20 cellular contexts compared by ENCODE assay signal in the genomic region with DNA sequence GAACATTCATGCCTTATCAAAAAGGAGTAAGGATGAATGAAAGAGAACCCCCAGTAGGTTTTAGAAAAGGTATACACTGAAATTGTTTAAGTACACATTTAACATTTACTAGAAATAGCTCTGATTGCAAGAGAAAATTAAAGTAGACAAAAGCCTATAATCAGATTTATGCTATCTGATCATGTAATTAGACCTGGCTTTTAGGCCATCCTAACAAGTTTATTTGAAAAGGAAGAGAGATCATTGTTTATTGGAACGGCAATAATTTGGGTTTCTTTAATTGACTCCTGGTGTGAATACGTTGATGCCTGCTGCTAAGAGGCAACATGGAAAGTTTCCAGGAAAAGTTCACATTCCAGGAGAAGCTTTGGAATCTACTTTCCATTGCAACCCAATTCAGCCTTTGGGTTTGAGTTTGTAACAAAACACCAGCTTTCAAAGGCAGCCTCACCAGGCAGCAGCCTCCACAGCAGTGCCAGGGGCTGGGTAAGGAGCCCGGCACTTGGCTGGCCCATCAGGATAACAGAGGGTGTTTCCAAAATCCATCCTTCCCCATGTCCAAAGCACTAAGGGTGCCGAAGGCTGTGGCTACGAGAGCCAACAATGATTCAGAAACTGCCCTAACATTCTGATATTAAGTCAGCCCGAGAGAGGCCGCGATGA. TPM values are rescaled to one million over a fixed set of nuclear protein-coding genes. Genes with fewer than 3 reads are reported as not detected.
DNase-seq lines count a peak whose midpoint lies in the region; ATAC-seq, FAIRE-seq and TF ChIP-seq lines count a peak whose summit lies in the region.
"Had no signal": no experiment of that assay in that cellular context is flagged by ENCODE, and none has a peak within 500 bp of the region (broad histone marks: within the 10 kb centered on the region; RNA-seq: fewer than 3 reads in every experiment).

No MANE protein-coding gene starts in this region.

- H4K8ac ChIP-seq in mesendoderm (ENCODE audit: low read depth, low read length) = no peak overlapping the region

- no peak overlapping the region for H3K4ac ChIP-seq in mesendoderm (ENCODE audit: low read depth, low read length)

- no peak overlapping the region for H2BK5ac ChIP-seq in mesendoderm (ENCODE audit: low read length)

- peak; percentile 30 for DNase-seq in left ventricle myocardium superior
- no peak for DNase-seq in cardiac septum (ENCODE audit: low spot score)
- peak; percentile 90 for DNase-seq in astrocyte of the hippocampus (ENCODE audit: low read depth, low spot score)
- peak; percentile 65 for DNase-seq in mesendoderm
- DNase-seq in middle frontal gyrus (ENCODE audit: extremely low spot score, low spot score) = no peak
- DNase-seq in GM12892 (ENCODE audit: insufficient read length) = no peak
- no peak for DNase-seq in kidney glomerular epithelial cell (lab: John Stamatoyannopoulos, UW)
- DNase-seq: Calu3; effector memory CD8-positive, alpha-beta T cell; islet precursor cell; naive B cell; NCI-H1436; stimulated activated naive B cell treated with anti-CD40 and anti-IgM and Interleukin-4, amounts not matched to agents 10 μg/mL and 1 μg/mL and 100 μg/mL, for 72 hours; SW 1271; WERI-Rb-1 had no signal

- WGBS in mesendoderm (ENCODE audit: extremely low coverage, insufficient coverage, low lambda C conversion rate) = no CpG with 5 or more reads among the region's 8 CpGs

- H3K18ac ChIP-seq in mesendoderm (ENCODE audit: low read length) = no peak overlapping the region

- intact Hi-C loops in left ventricle myocardium superior (cut with micrococcal nuclease) = no loop called here
- intact Hi-C loops in cardiac septum (cut with DNase I) = no loop called here

- no peaks in the 10 kb centered on the region for H3K27me3 ChIP-seq in mesendoderm (ENCODE audit: insufficient read depth, low read length, poor library complexity)

- H3K56ac ChIP-seq in mesendoderm (ENCODE audit: low read length) = no peak overlapping the region

- H3K4me1 ChIP-seq in mesendoderm (ENCODE audit: control insufficient read depth, low read depth, low read length) = peaks cover 4% of the 10 kb centered on the region

- no peak overlapping the region for H2AK5ac ChIP-seq in mesendoderm (ENCODE audit: low read length)

- no peak overlapping the region for H4K5ac ChIP-seq in mesendoderm (ENCODE audit: low read length)

- no peaks in the 10 kb centered on the region for H3K79me1 ChIP-seq in mesendoderm (ENCODE audit: low read length)

- ATAC-seq in left ventricle myocardium superior (peak; percentile 41), GM19467 (IDR thresholded peaks at IDR 0.05; ENCODE audit: unreplicated experiment) (no peak)
- ATAC-seq: effector memory CD8-positive, alpha-beta T cell; sciatic nerve; stimulated activated naive B cell treated with anti-CD40 and anti-IgM and Interleukin-4, amounts not matched to agents 10 μg/mL and 1 μg/mL and 100 μg/mL, for 72 hours had no signal

- no peak overlapping the region for H3K9ac ChIP-seq in mesendoderm (ENCODE audit: low read length)

- H3K4me2 ChIP-seq in mesendoderm (ENCODE audit: low read length) = no peak overlapping the region

- H2BK120ac ChIP-seq in mesendoderm (ENCODE audit: low read depth, low read length) = no peak overlapping the region

- H3K79me2 ChIP-seq in mesendoderm (ENCODE audit: control insufficient read depth, insufficient read depth, low read length) = no peaks in the 10 kb centered on the region

- TF ChIP-seq POLR2A in GM12892 (IDR thresholded peaks at IDR 0.05; ENCODE audit: low read depth, low read length) = no peak

- no peak overlapping the region for H3K23ac ChIP-seq in mesendoderm (ENCODE audit: low read length)

- no peaks in the 10 kb centered on the region for H3K36me3 ChIP-seq in mesendoderm (ENCODE audit: control insufficient read depth, insufficient read depth, low read length)
- H3K36me3 ChIP-seq: WERI-Rb-1 had no signal

- H3K27ac ChIP-seq in mesendoderm (ENCODE audit: low read depth, low read length) = no peak overlapping the region
- H3K27ac ChIP-seq: WERI-Rb-1 had no signal

- H3K4me3 ChIP-seq in mesendoderm (ENCODE audit: low read length) = no peak overlapping the region

- no peak for FAIRE-seq in GM12892 (lab: Jason Lieb, UNC)
- FAIRE-seq: urothelium cell line had no signal

- no peak overlapping the region for H2BK15ac ChIP-seq in mesendoderm (replicated peaks; ENCODE audit: low read depth)

RNA-seq across cellular contexts. Expression of gene FZD7, which starts 18.0 kb away (rescaled TPM):
- total RNA-seq in left ventricle myocardium superior (24.6 TPM), cardiac septum (34.7 TPM)
- 61.4 TPM for polyA plus RNA-seq in mesendoderm (2013, experiment 1 of 2)
- 60.0 TPM for polyA plus RNA-seq in mesendoderm (2013, experiment 2 of 2)
- polyA plus RNA-seq in GM12892 (2012; ENCODE audit: missing spikeins) = 0.38 TPM

RNA-seq across cellular contexts. Expression of gene KIAA2012, which starts 21.4 kb away (rescaled TPM):
- total RNA-seq in left ventricle myocardium superior (not detected), cardiac septum (not detected)
- not detected for polyA plus RNA-seq in mesendoderm (2013, experiment 1 of 2)
- not detected for polyA plus RNA-seq in mesendoderm (2013, experiment 2 of 2)
- polyA plus RNA-seq in GM12892 (2012; ENCODE audit: missing spikeins) = not detected
- total RNA-seq: Calu3, glomerular endothelial cell, NCI-H460, sciatic nerve had no signal

Comparison
In these comparisons a context has a peak if more than half of its experiments do, and no peak if none do; other contexts are left out.
1. DNase-seq: peak in left ventricle myocardium superior (single experiment), astrocyte of the hippocampus (single experiment) and mesendoderm (single experiment); none in cardiac septum (single experiment), middle frontal gyrus (single experiment), GM12892 (single experiment) and kidney glomerular epithelial cell (single experiment).